Comparison of ENCODE assay signal across 11 cellular contexts in the genomic region with DNA sequence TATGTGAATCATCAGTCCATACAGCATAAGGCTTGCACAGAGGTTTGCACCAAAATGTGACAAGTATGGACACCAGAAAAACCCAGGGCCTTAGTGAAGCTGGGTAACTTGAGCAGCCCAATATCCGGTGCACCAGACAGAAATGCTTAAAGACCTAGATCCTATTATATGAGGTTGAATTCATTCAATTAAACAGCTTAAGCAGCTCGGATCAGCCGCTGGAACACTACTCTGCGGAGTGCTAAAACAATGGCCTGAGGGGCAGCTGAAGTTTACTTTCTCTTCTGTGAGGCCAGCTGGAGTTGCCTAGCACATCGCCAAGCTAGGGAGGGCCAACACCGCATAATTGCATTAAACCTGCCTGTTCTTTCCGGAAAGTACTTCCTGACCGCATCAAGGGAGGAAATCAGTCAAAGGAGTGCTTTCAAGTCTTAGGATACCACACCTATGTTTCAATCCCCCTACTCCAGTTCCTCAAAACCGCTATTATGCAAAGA. TPM values are rescaled to one million over a fixed set of nuclear protein-coding genes. Genes with fewer than 3 reads are reported as not detected.
DNase-seq lines count a peak whose midpoint lies in the region; ATAC-seq and TF ChIP-seq lines count a peak whose summit lies in the region.
"Had no signal": no experiment of that assay in that cellular context is flagged by ENCODE, and none has a peak within 500 bp of the region (broad histone marks: within the 10 kb centered on the region; RNA-seq: fewer than 3 reads in every experiment).

No MANE protein-coding gene starts in this region.

- peak overlapping the region; percentile 23; the same call in 1 of the 2 replicates for H3K4me2 ChIP-seq in MM.1S (ENCODE audit: low read depth, low read length)

- H3K36me3 ChIP-seq in MM.1S (replicated peaks; ENCODE audit: insufficient read depth, low read length) = no peaks in the 10 kb centered on the region
- H3K36me3 ChIP-seq: Peyer's patch had no signal

- no peak overlapping the region for H3K9ac ChIP-seq in MM.1S (ENCODE audit: low read length)

- H3K27me3 ChIP-seq in MM.1S (replicated peaks; ENCODE audit: insufficient read depth, low read length) = no peaks in the 10 kb centered on the region
- H3K27me3 ChIP-seq: Peyer's patch had no signal

- no peaks in the 10 kb centered on the region for H3F3A ChIP-seq in MM.1S (ENCODE audit: insufficient read depth, low read length)

- no peaks in the 10 kb centered on the region for H4K20me1 ChIP-seq in MM.1S (ENCODE audit: insufficient read depth, low read length)

- no peak overlapping the region for H3K4me3 ChIP-seq in MM.1S (ENCODE audit: low read length)
- H3K4me3 ChIP-seq: mucosa of descending colon, Peyer's patch had no signal

- H3K4me1 ChIP-seq in MM.1S (ENCODE audit: low read length) = no peaks in the 10 kb centered on the region
- H3K4me1 ChIP-seq: Peyer's patch had no signal

- H3K27ac ChIP-seq in MM.1S (ENCODE audit: low read length) = no peak overlapping the region
- H3K27ac ChIP-seq: Peyer's patch had no signal

- no peaks in the 10 kb centered on the region for H3K9me2 ChIP-seq in MM.1S (replicated peaks; ENCODE audit: insufficient read depth, low read length)

- no peak for ATAC-seq in HG02678 (IDR thresholded peaks at IDR 0.05; ENCODE audit: unreplicated experiment)
- ATAC-seq: mucosa of descending colon had no signal

- peak; percentile 30 for DNase-seq in stimulated activated CD4-positive, alpha-beta T cell treated with anti-CD3 and anti-CD28 coated beads, Interleukin-15, amount 100 ng/mL, for 24 hours
- DNase-seq in stimulated activated CD4-positive, alpha-beta T cell treated with anti-CD3 and anti-CD28 coated beads, Interleukin-2, amount 100 ng/mL, for 48 hours = no peak
- peak; percentile 40 for DNase-seq in MM.1S
- peak; percentile 57 for DNase-seq in dermis blood vessel endothelial cell
- no peak for DNase-seq in NCI-H345 (lab: John Stamatoyannopoulos, UW)
- no peak for DNase-seq in stimulated activated CD4-positive, alpha-beta T cell treated with anti-CD3 and anti-CD28 coated beads, Interleukin-4, amount 100 ng/mL, for 4 hours
- DNase-seq in ureter (ENCODE audit: low spot score) = no peak
- DNase-seq: Calu3, mucosa of descending colon, Peyer's patch had no signal

- H2AFZ ChIP-seq in MM.1S (ENCODE audit: low read length) = no peak overlapping the region

- TF ChIP-seq CTCF in MM.1S (IDR thresholded peaks at IDR 0.05; ENCODE audit: low read length) = no peak

- H3K9me3 ChIP-seq in MM.1S (replicated peaks; ENCODE audit: insufficient read depth, low read length) = no peaks in the 10 kb centered on the region
- H3K9me3 ChIP-seq: mucosa of descending colon, Peyer's patch had no signal

- no peaks in the 10 kb centered on the region for H3K79me2 ChIP-seq in MM.1S (ENCODE audit: low read length)

RNA-seq across cellular contexts. Expression of gene FAM181B, which starts 17.0 kb away (rescaled TPM):
- total RNA-seq in dermis blood vessel endothelial cell = under 0.01 and 0.05 TPM in 2 replicates
- total RNA-seq in ureter = 10.4 TPM

Comparison
In these comparisons a context has a peak if more than half of its experiments do, and no peak if none do; other contexts are left out.
1. DNase-seq: peak in stimulated activated CD4-positive, alpha-beta T cell treated with anti-CD3 and anti-CD28 coated beads, Interleukin-15, amount 100 ng/mL, for 24 hours (single experiment), MM.1S (single experiment) and dermis blood vessel endothelial cell (single experiment); none in stimulated activated CD4-positive, alpha-beta T cell treated with anti-CD3 and anti-CD28 coated beads, Interleukin-2, amount 100 ng/mL, for 48 hours (0 of 2), NCI-H345 (single experiment), stimulated activated CD4-positive, alpha-beta T cell treated with anti-CD3 and anti-CD28 coated beads, Interleukin-4, amount 100 ng/mL, for 4 hours (0 of 2) and ureter (single experiment).
2. RNA of gene FAM181B, which starts 17.0 kb away (total RNA-seq): 10.4 TPM in ureter (single experiment); under 0.01 to 0.05 TPM in dermis blood vessel endothelial cell; every median in the first group is over 10 times any median in the second.